In the genomic region with DNA sequence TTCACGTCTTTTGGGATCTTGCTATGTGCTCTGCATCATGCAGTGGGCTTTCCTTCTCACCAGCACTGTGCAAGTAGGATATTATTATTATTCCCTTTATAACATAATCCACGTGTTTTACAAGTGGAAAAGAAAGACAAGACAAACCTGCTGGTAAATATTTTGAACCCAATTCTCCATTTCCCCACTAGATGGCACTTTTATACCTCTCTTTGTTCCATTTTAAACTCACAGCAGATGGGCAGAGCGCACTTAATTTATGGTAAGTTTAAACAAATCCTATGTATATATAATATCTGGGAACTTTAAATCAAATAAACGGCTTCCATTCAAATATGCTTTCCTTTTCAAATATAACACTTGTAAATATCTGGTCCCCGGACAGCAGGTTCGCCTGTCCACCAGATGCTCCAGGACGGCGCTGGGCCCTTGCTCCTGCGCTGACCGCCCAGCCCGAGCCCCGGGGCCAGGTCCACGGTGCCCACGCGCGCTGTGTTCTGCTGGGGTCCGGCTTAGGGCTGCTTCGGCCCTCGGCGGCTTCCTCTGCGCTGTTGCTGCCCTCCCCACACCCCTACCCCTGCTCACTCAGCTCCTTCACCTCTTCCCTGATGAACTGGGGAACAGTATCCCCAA, we compare ENCODE assay signal across 9 cellular contexts. TPM values are rescaled to one million over a fixed set of nuclear protein-coding genes. Genes with fewer than 3 reads are reported as not detected.
DNase-seq lines count a peak whose midpoint lies in the region; ATAC-seq and TF ChIP-seq lines count a peak whose summit lies in the region.
"Had no signal": no experiment of that assay in that cellular context is flagged by ENCODE, and none has a peak within 500 bp of the region (broad histone marks: within the 10 kb centered on the region; RNA-seq: fewer than 3 reads in every experiment).

No MANE protein-coding gene starts in this region.

- intact Hi-C loops in ascending aorta (cut with DNase I), result loop anchor here (2.0 kb wide), 1 partner anchor 290 kb away; no protein-coding TSS in a partner anchor

- no peaks in the 10 kb centered on the region for H3K27me3 ChIP-seq in ascending aorta
- no peaks in the 10 kb centered on the region for H3K27me3 ChIP-seq in upper lobe of left lung

- ATAC-seq in upper lobe of left lung (ENCODE audit: low FRiP score in 2 of 2) (no peak), GM21786 (IDR thresholded peaks at IDR 0.05; ENCODE audit: unreplicated experiment) (no peak)
- no peak for ATAC-seq in activated CD8-positive, alpha-beta memory T cell treated with anti-CD3 and anti-CD28 coated beads, Interleukin-2, amount 10 ng/mL, durations not matched to agents 7 days and 5 days

- TF ChIP-seq EP300 in upper lobe of left lung (IDR thresholded peaks at IDR 0.05), result no peak

- peak overlapping the region; percentile 8 for H3K4me3 ChIP-seq in AG04449 (ENCODE audit: low read depth, low read length)
- no peak overlapping the region for H3K4me3 ChIP-seq in ascending aorta
- no peak overlapping the region for H3K4me3 ChIP-seq in upper lobe of left lung

- no peak overlapping the region for H3K27ac Mint-ChIP-seq in activated CD8-positive, alpha-beta memory T cell treated with anti-CD3 and anti-CD28 coated beads, Interleukin-2, amount 10 ng/mL, durations not matched to agents 7 days and 5 days

- H3K27me3 Mint-ChIP-seq in activated CD8-positive, alpha-beta memory T cell treated with anti-CD3 and anti-CD28 coated beads, Interleukin-2, amount 10 ng/mL, durations not matched to agents 7 days and 5 days, result peaks cover 19% of the 10 kb centered on the region

- no peaks in the 10 kb centered on the region for H3K4me1 ChIP-seq in ascending aorta
- no peaks in the 10 kb centered on the region for H3K4me1 ChIP-seq in upper lobe of left lung

- H3K4me1 Mint-ChIP-seq in activated CD8-positive, alpha-beta memory T cell treated with anti-CD3 and anti-CD28 coated beads, Interleukin-2, amount 10 ng/mL, durations not matched to agents 7 days and 5 days, result peaks cover 8% of the 10 kb centered on the region

- POLR2A ChIA-PET in AG04449 (lab: Yijun Ruan, JAX), result no interaction called here

- TF ChIP-seq CTCF in AG04449 (IDR thresholded peaks at IDR 0.05; ENCODE audit: insufficient read depth, low read length, missing control alignments), result peak; percentile 42
- TF ChIP-seq CTCF in GM10266 (IDR thresholded peaks at IDR 0.05; ENCODE audit: control insufficient read depth, insufficient read depth, low read depth, missing control alignments), result peak; percentile 58
- peak; percentile 20 to 58 (median 39) for TF ChIP-seq CTCF in ascending aorta (IDR thresholded peaks at IDR 0.05)
- peak; percentile 25 to 56 (median 52) for TF ChIP-seq CTCF in upper lobe of left lung (IDR thresholded peaks at IDR 0.05)

- no peak for TF ChIP-seq POLR2A in upper lobe of left lung (IDR thresholded peaks at IDR 0.05)

- H3K9me3 Mint-ChIP-seq in activated CD8-positive, alpha-beta memory T cell treated with anti-CD3 and anti-CD28 coated beads, Interleukin-2, amount 10 ng/mL, durations not matched to agents 7 days and 5 days (ENCODE audit: low read depth), result no peaks in the 10 kb centered on the region

- DNase-seq in AG04449 (ENCODE audit: low read depth, low spot score) (peak; percentile 9), GM10266 (ENCODE audit: extremely low spot score) (peak; percentile 70), NCI-H1105 treated with DMSO at 0.1 percent for 48 hours (lab: John Stamatoyannopoulos, UW) (peak; percentile 32), ascending aorta (ENCODE audit: low spot score in 2 of 2) (no peak), inferior parietal cortex (ENCODE audit: extremely low spot score) (peak; percentile 78), upper lobe of left lung (peak in 1 of 2 donors; percentile 77)
- no peak for DNase-seq in activated CD8-positive, alpha-beta memory T cell treated with anti-CD3 and anti-CD28 coated beads, Interleukin-2, amount 10 ng/mL, durations not matched to agents 7 days and 5 days

- no peak overlapping the region for H3K27ac ChIP-seq in ascending aorta
- no peak overlapping the region for H3K27ac ChIP-seq in upper lobe of left lung

- WGBS in upper lobe of left lung, 2 donors, result 46 to 51% methylated on average over 21 of the region's 21 CpGs

- no peaks in the 10 kb centered on the region for H3K36me3 ChIP-seq in ascending aorta
- no peaks in the 10 kb centered on the region for H3K36me3 ChIP-seq in upper lobe of left lung

- no peaks in the 10 kb centered on the region for H3K9me3 ChIP-seq in ascending aorta
- no peaks in the 10 kb centered on the region for H3K9me3 ChIP-seq in upper lobe of left lung

- H3K4me3 Mint-ChIP-seq in activated CD8-positive, alpha-beta memory T cell treated with anti-CD3 and anti-CD28 coated beads, Interleukin-2, amount 10 ng/mL, durations not matched to agents 7 days and 5 days, result no peak overlapping the region

- CTCF ChIA-PET in AG04449 (lab: Yijun Ruan, JAX), result interaction anchor here (0.7 to 4.7 kb wide), 9 partner anchors 9 to 300 kb away, joined by 3 to 47 read pairs (median 3); a partner anchor contains a TSS
- CTCF ChIA-PET in activated CD8-positive, alpha-beta memory T cell treated with anti-CD3 and anti-CD28 coated beads, Interleukin-2, amount 10 ng/mL, durations not matched to agents 7 days and 5 days (lab: Charles Lee), result interaction anchor here (4.6 kb wide), 1 partner anchor 290 kb away, joined by 18 read pairs; no protein-coding TSS in a partner anchor

- no peaks in the 10 kb centered on the region for H3K36me3 Mint-ChIP-seq in activated CD8-positive, alpha-beta memory T cell treated with anti-CD3 and anti-CD28 coated beads, Interleukin-2, amount 10 ng/mL, durations not matched to agents 7 days and 5 days

RNA-seq across cellular contexts. Expression of a gene that starts 31.1 kb away (rescaled TPM):
- total RNA-seq in ascending aorta (not detected), upper lobe of left lung (10 to 100 TPM in 1 of 6 donors, 1 to 10 TPM in 5; 5.6 to 39.8 (median 7.3) TPM)
- total RNA-seq in activated CD8-positive, alpha-beta memory T cell treated with anti-CD3 and anti-CD28 coated beads, Interleukin-2, amount 10 ng/mL, durations not matched to agents 7 days and 5 days, result not detected
- total RNA-seq: urinary bladder had no signal

Comparison
In these comparisons a context has a peak if more than half of its experiments do, and no peak if none do; other contexts are left out.
1. DNase-seq: peak in AG04449 (single experiment), GM10266 (single experiment), NCI-H1105 treated with DMSO at 0.1 percent for 48 hours (single experiment) and inferior parietal cortex (single experiment); none in ascending aorta (0 of 2) and activated CD8-positive, alpha-beta memory T cell treated with anti-CD3 and anti-CD28 coated beads, Interleukin-2, amount 10 ng/mL, durations not matched to agents 7 days and 5 days (single experiment).
2. Peak in every context shown above with its lines, with median percentiles within 50 percentile points of each other: CTCF ChIP-seq.